Comparison of ENCODE assay signal across 9 cellular contexts in the genomic region with DNA sequence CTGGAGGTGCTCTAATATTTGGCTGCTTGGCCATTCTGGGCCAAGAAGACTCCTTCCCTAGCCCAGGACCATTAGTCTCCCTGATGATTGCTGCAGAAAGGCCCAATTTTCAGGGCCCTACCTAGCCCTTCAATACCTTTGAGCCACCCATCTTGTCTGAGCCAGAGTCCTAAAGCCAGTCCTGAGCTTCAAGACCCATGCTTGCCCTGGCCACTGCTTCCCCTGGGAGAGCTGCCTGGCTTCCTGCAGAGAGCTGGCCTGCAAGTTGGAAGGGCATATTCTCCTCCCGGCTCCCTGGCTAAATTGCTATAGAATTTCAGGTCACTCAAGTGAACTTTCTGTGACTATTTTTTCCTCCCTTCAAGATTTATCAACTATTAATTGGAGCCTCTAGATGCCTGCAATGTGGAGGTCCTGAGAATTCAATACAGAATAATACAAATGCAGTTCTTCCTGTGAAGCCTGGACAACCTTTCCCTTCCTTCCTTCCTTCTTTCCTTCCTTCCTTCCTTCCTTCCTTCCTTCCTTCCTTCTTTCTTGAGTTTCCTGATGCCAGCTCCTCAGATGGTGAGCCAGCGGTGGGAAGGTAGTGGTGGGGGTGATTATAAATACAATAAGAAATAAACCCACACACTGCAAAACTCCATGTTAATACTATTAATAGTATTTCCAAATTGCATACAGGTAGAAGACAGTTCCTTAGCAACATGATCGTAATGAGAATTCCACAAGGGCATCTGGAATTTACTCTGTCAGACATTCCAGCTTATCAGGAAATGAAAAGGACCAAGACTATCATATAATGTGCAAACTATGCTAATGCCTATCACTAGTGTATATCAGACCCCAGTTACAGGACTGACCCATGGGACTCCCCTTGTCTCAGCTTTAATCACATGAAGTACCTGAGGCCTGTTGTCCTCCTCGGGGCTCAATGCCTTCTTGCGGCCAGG.
A peak's percentile ranks its signal among the peaks of the same experiment; 100 is the strongest.
DNase-seq lines count a peak whose midpoint lies in the region; ATAC-seq, FAIRE-seq and TF ChIP-seq lines count a peak whose summit lies in the region.
"Had no signal": no experiment of that assay in that cellular context is flagged by ENCODE, and none has a peak within 500 bp of the region (broad histone marks: within the 10 kb centered on the region; RNA-seq: fewer than 3 reads in every experiment).

No MANE protein-coding gene starts in this region.

- no peaks in the 10 kb centered on the region for H3K27me3 Mint-ChIP-seq in progenitor cell of endocrine pancreas

- H3K36me3 ChIP-seq in HCT116 (ENCODE audit: control insufficient read depth in 1 of 2, insufficient read depth in 2 of 2, low read length in 2 of 2) = no peaks in the 10 kb centered on the region
- peaks cover 0 to 2% of the 10 kb centered on the region in 2 donors for H3K36me3 ChIP-seq in esophagus (ENCODE audit: control insufficient read depth in 2 of 2, insufficient read depth in 2 of 2, low read length in 1 of 2)

- peaks cover 55 to 85% of the 10 kb centered on the region in 2 experiments for H3K4me1 ChIP-seq in HCT116 (ENCODE audit: control insufficient read depth in 1 of 2, insufficient read depth in 2 of 2, low read length in 2 of 2)
- H3K4me1 ChIP-seq in esophagus (ENCODE audit: control insufficient read depth in 2 of 2, insufficient read depth in 2 of 2, low read length in 1 of 2) = peaks cover 2 to 15% of the 10 kb centered on the region in 2 donors

- WGBS in esophagus, 2 donors = 72 to 73% methylated on average over 5 of the region's 5 CpGs

- peak overlapping the region; percentile 24 for H3K9ac ChIP-seq in HCT116 (ENCODE audit: low read length)

- H3K27me3 ChIP-seq in HCT116 (ENCODE audit: insufficient read depth, low read length) (no peaks in the 10 kb centered on the region), esophagus (ENCODE audit: control insufficient read depth in 1 of 2, insufficient read depth in 2 of 2, low read length in 2 of 2) (no peaks in the 10 kb centered on the region)

- H3K4me3 ChIP-seq in HCT116 (replicated peaks in 1 of 2; ENCODE audit: low read depth in 1 of 2, low read length in 2 of 2) (no peak overlapping the region), esophagus (ENCODE audit: low read depth in 1 of 2, low read length in 2 of 2) (no peak overlapping the region)

- TF ChIP-seq RAD21 in HCT116 (IDR thresholded peaks at IDR 0.05; ENCODE audit: low read depth) = no peak

- BruUV-seq in HCT116 (replicated peaks; lab: Mats Ljungman, UMichigan) = no TSS peak

- TF ChIP-seq CTCF in HCT116 (IDR thresholded peaks at IDR 0.05 in 2 of 3, conservative IDR thresholded peaks at IDR 0.05 in 1 of 3; ENCODE audit: borderline replicate concordance in 1 of 3, insufficient read depth in 1 of 3, low read depth in 2 of 3, low read length in 2 of 3) (no peak), progenitor cell of endocrine pancreas (IDR thresholded peaks at IDR 0.05; ENCODE audit: unreplicated experiment) (no peak)

- H3K27ac Mint-ChIP-seq in progenitor cell of endocrine pancreas = peak overlapping the region; percentile 77

- H3K27ac ChIP-seq in HCT116 (ENCODE audit: low read depth, low read length) (peak overlapping the region; percentile 66), esophagus (ENCODE audit: low read depth in 2 of 2, low read length in 1 of 2) (peak overlapping the region; percentile 55 to 70)

- no peak overlapping the region for H2AFZ ChIP-seq in HCT116 (ENCODE audit: low read depth, low read length, poor library complexity, severe bottlenecking)

- no peaks in the 10 kb centered on the region for H3K79me2 ChIP-seq in HCT116 (ENCODE audit: insufficient read depth, low read length)

- FAIRE-seq in RCC 7860 (lab: Jason Lieb, UNC) = no peak

- no peak overlapping the region for H3K4me3 Mint-ChIP-seq in progenitor cell of endocrine pancreas (ENCODE audit: low read depth)

- H3K4me2 ChIP-seq in HCT116 (ENCODE audit: low read length) = peak overlapping the region; percentile 55

- no peaks in the 10 kb centered on the region for H3K9me3 ChIP-seq in HCT116 (ENCODE audit: control insufficient read depth in 1 of 2, insufficient read depth in 1 of 2, low read depth in 1 of 2, low read length in 2 of 2)
- no peaks in the 10 kb centered on the region for H3K9me3 ChIP-seq in esophagus (ENCODE audit: control insufficient read depth in 2 of 2, insufficient read depth in 1 of 2, low read depth in 1 of 2, low read length in 1 of 2)

- H3K9me2 ChIP-seq in HCT116 (ENCODE audit: insufficient read depth) = no peaks in the 10 kb centered on the region

- no peak for DNase-seq in HCT116 (ENCODE audit: low read depth, low spot score)
- DNase-seq in RCC 7860 (ENCODE audit: low spot score) = peak; percentile 30
- DNase-seq in progenitor cell of endocrine pancreas (ENCODE audit: low spot score, unreplicated experiment) = no peak
- no peak for DNase-seq in NK-92 treated with Interleukin-12 subunit alpha and Interleukin-12 subunit beta, amount 100 ng/mL, for 24 hours (lab: John Stamatoyannopoulos, UW)
- DNase-seq in ureter (ENCODE audit: low spot score) = no peak
- DNase-seq: GDM1 had no signal

- RAD21 ChIA-PET in HCT116 (lab: Charles Lee; ENCODE audit: low non-redundant PET in 1 of 2, low total read pairs in 2 of 2, uncharacterized antibody in 2 of 2, unreplicated experiment in 2 of 2) = interaction anchor here in 1 of 2 experiments (0.6 kb wide), 1 partner anchor 435 kb away, joined by 3 read pairs; no protein-coding TSS in a partner anchor

- CTCF ChIA-PET in HCT116 (lab: Charles Lee) = no interaction called here

- no peaks in the 10 kb centered on the region for H4K20me1 ChIP-seq in HCT116 (ENCODE audit: insufficient read depth)

- TF ChIP-seq POLR2A in HCT116 (IDR thresholded peaks at IDR 0.05; ENCODE audit: borderline replicate concordance, extremely low read depth, insufficient read depth, insufficient read length) = no peak

- POLR2A ChIA-PET in HCT116 (lab: Charles Lee) = interaction anchor here (0.6 to 1.2 kb wide), 4 partner anchors 27 to 108 kb away, joined by 3 to 7 read pairs (median 4); a partner anchor contains a TSS

- intact Hi-C loops in HCT116 (cut with micrococcal nuclease) = loop anchor here (10.0 kb wide), 2 partner anchors 220 to 430 kb away; no protein-coding TSS in a partner anchor

- H3K4me1 Mint-ChIP-seq in progenitor cell of endocrine pancreas (ENCODE audit: low read depth) = peaks cover 34% of the 10 kb centered on the region

- no peak for ATAC-seq in HCT116
- no peak for ATAC-seq in HG02642 (IDR thresholded peaks at IDR 0.05; ENCODE audit: poor library complexity, unreplicated experiment)
- no peak for ATAC-seq in HG02884 (IDR thresholded peaks at IDR 0.05; ENCODE audit: unreplicated experiment)

- H3K9me3 Mint-ChIP-seq in progenitor cell of endocrine pancreas (ENCODE audit: low read depth) = peaks cover 3% of the 10 kb centered on the region

- H3K36me3 Mint-ChIP-seq in progenitor cell of endocrine pancreas (ENCODE audit: insufficient read depth) = no peaks in the 10 kb centered on the region

TF ChIP-seq in HCT116, 20 proteins besides CTCF, POLR2A, EP300 and RAD21:
- TF ChIP-seq POLR2AphosphoS5 (IDR thresholded peaks at IDR 0.05; ENCODE audit: low read depth, low read length) (no peak), CEBPB (IDR thresholded peaks at IDR 0.05; ENCODE audit: low read depth) (no peak), SRF (IDR thresholded peaks at IDR 0.05; ENCODE audit: low read depth) (no peak), TCF7L2 (IDR thresholded peaks at IDR 0.05; ENCODE audit: borderline replicate concordance, extremely low read depth, insufficient read depth, insufficient read length) (no peak), CBX3 (IDR thresholded peaks at IDR 0.05; ENCODE audit: low read depth) (no peak), EGR1 (IDR thresholded peaks at IDR 0.05; ENCODE audit: low read depth) (no peak), ZNF274 (IDR thresholded peaks at IDR 0.05; ENCODE audit: low read depth, low read length) (no peak), FOSL1 (IDR thresholded peaks at IDR 0.05; ENCODE audit: low read depth) (no peak), JUND (IDR thresholded peaks at IDR 0.05) (no peak), EZH2 (IDR thresholded peaks at IDR 0.05) (no peak), ELF1 (IDR thresholded peaks at IDR 0.05; ENCODE audit: borderline replicate concordance, low read depth) (no peak), EZH2phosphoT487 (IDR thresholded peaks at IDR 0.05; ENCODE audit: borderline replicate concordance) (no peak), SIN3A (IDR thresholded peaks at IDR 0.05; ENCODE audit: low read depth) (no peak)
- TF ChIP-seq, protein P1, sequence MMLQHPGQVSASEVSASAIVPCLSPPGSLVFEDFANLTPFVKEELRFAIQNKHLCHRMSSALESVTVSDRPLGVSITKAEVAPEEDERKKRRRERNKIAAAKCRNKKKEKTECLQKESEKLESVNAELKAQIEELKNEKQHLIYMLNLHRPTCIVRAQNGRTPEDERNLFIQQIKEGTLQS (IDR thresholded peaks at IDR 0.05) = no peak
- TF ChIP-seq, protein P2, sequence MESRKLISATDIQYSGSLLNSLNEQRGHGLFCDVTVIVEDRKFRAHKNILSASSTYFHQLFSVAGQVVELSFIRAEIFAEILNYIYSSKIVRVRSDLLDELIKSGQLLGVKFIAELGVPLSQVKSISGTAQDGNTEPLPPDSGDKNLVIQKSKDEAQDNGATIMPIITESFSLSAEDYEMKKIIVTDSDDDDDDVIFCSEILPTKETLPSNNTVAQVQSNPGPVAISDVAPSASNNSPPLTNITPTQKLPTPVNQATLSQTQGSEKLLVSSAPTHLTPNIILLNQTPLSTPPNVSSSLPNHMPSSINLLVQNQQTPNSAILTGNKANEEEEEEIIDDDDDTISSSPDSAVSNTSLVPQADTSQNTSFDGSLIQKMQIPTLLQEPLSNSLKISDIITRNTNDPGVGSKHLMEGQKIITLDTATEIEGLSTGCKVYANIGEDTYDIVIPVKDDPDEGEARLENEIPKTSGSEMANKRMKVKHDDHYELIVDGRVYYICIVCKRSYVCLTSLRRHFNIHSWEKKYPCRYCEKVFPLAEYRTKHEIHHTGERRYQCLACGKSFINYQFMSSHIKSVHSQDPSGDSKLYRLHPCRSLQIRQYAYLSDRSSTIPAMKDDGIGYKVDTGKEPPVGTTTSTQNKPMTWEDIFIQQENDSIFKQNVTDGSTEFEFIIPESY (IDR thresholded peaks at IDR 0.05; ENCODE audit: extremely low read depth, insufficient replicate concordance, low read length) = no peak
